17 cellular contexts compared by ENCODE assay signal in the genomic region with DNA sequence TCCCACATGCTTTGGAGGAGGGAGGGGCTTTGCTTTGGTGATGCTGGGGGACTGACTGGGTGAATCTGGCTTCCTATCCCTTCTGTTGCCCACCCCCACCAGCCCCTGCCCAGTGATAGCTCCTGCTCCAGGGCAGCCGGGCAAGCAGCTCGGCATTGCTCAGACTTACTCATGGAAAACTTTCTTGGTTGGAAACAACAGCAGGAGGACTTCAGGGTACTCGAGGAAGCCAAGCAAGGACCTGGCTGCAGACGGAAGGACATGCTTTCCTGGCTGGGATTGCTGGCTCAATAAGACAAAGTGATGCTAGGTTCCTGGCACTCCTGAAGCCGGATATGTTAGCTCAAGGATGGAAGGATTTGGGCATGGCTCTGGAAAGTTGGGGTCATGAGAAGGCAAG. TPM values are rescaled to one million over a fixed set of nuclear protein-coding genes. Genes with fewer than 3 reads are reported as not detected.
A peak's percentile ranks its signal among the peaks of the same experiment; 100 is the strongest.
DNase-seq lines count a peak whose midpoint lies in the region; ATAC-seq and TF ChIP-seq lines count a peak whose summit lies in the region.
"Had no signal": no experiment of that assay in that cellular context is flagged by ENCODE, and none has a peak within 500 bp of the region (broad histone marks: within the 10 kb centered on the region; RNA-seq: fewer than 3 reads in every experiment).

No MANE protein-coding gene starts in this region.

- WGBS in endodermal cell (ENCODE audit: insufficient coverage in 1 of 2, insufficient read length in 1 of 2), 2 experiments: 67 to 93% methylated on average over 3 to 5 of the region's 5 CpGs

- H3K9ac ChIP-seq in endodermal cell (ENCODE audit: extremely low read depth, low read length, poor library complexity, severe bottlenecking): no peak overlapping the region
- H3K9ac ChIP-seq: BLaER1 treated with 17β-estradiol and CSF1 and Interleukin-3, amounts not matched to agents 10 nM and 100 nM had no signal

- H3K9me3 Mint-ChIP-seq in endodermal cell (no peaks in the 10 kb centered on the region), T-cell (no peaks in the 10 kb centered on the region)

- H3K27me3 ChIP-seq in ascending aorta (no peaks in the 10 kb centered on the region), endodermal cell (ENCODE audit: control insufficient read depth, insufficient read depth, low read length, poor library complexity, severe bottlenecking) (peaks cover 58% of the 10 kb centered on the region), thoracic aorta (replicated peaks; ENCODE audit: insufficient read depth) (no peaks in the 10 kb centered on the region)

- POLR2A ChIA-PET in T-cell (lab: Charles Lee): no interaction called here

- no peak for TF ChIP-seq CTCF in ascending aorta (IDR thresholded peaks at IDR 0.05)
- no peak for TF ChIP-seq CTCF in endodermal cell (conservative IDR thresholded peaks at IDR 0.05)
- no peak for TF ChIP-seq CTCF in thoracic aorta (IDR thresholded peaks at IDR 0.05)
- TF ChIP-seq CTCF in foreskin fibroblast (IDR thresholded peaks at IDR 0.05; ENCODE audit: low read depth, low read length): no peak

- intact Hi-C loops in ascending aorta (cut with DNase I) (no loop called here), posterior vena cava (cut with DNase I) (no loop called here)

- H3K27me3 Mint-ChIP-seq in endodermal cell (ENCODE audit: insufficient read depth) (peaks cover 39% of the 10 kb centered on the region), T-cell (peaks cover 14 to 37% of the 10 kb centered on the region in 2 donors)

- no peak for ATAC-seq in thoracic aorta (ENCODE audit: insufficient number of reproducible peaks, low FRiP score, low read depth)
- ATAC-seq in T-cell (replicated peaks in 1 of 4): no peak
- ATAC-seq: Panc1 had no signal

- peaks cover 14% of the 10 kb centered on the region for H3K4me1 Mint-ChIP-seq in endodermal cell
- peaks cover 11 to 18% (median 14%) of the 10 kb centered on the region in 3 donors for H3K4me1 Mint-ChIP-seq in T-cell

- H3K4me3 ChIP-seq in ascending aorta (no peak overlapping the region), endodermal cell (ENCODE audit: low read length) (no peak overlapping the region), thoracic aorta (no peak overlapping the region), foreskin fibroblast (ENCODE audit: low read depth in 1 of 2, low read length in 2 of 2) (no peak overlapping the region)
- H3K4me3 ChIP-seq: BLaER1 treated with 17β-estradiol and CSF1 and Interleukin-3, amounts not matched to agents 10 nM and 100 nM had no signal

- H3K36me3 ChIP-seq in ascending aorta (no peaks in the 10 kb centered on the region), endodermal cell (ENCODE audit: control insufficient read depth, insufficient read depth, low read length) (no peaks in the 10 kb centered on the region), thoracic aorta (no peaks in the 10 kb centered on the region)
- H3K36me3 ChIP-seq: BLaER1 treated with 17β-estradiol and CSF1 and Interleukin-3, amounts not matched to agents 10 nM and 100 nM had no signal

- H3K27ac Mint-ChIP-seq in endodermal cell: no peak overlapping the region
- H3K27ac Mint-ChIP-seq in T-cell: no peak overlapping the region

- no peak overlapping the region for H3K4me3 Mint-ChIP-seq in endodermal cell
- H3K4me3 Mint-ChIP-seq in T-cell: no peak overlapping the region

- CTCF ChIA-PET in T-cell (lab: Charles Lee): interaction anchor here in 1 of 2 donors (0.6 kb wide), 1 partner anchor 8 kb away, joined by 3 read pairs; no protein-coding TSS in a partner anchor

- no peaks in the 10 kb centered on the region for H3K9me3 ChIP-seq in ascending aorta
- no peaks in the 10 kb centered on the region for H3K9me3 ChIP-seq in endodermal cell (ENCODE audit: control insufficient read depth, low read length)
- H3K9me3 ChIP-seq in thoracic aorta: no peaks in the 10 kb centered on the region
- H3K9me3 ChIP-seq: BLaER1 treated with 17β-estradiol and CSF1 and Interleukin-3, amounts not matched to agents 10 nM and 100 nM had no signal

- peak overlapping the region; percentile 35 to 69 for H3K27ac ChIP-seq in ascending aorta
- H3K27ac ChIP-seq in endodermal cell (ENCODE audit: low read depth, low read length): no peak overlapping the region
- peak overlapping the region; percentile 77 to 80 for H3K27ac ChIP-seq in thoracic aorta
- H3K27ac ChIP-seq: BLaER1 treated with 17β-estradiol and CSF1 and Interleukin-3, amounts not matched to agents 10 nM and 100 nM had no signal

- H3K4me1 ChIP-seq in ascending aorta (peaks cover 10 to 31% of the 10 kb centered on the region in 2 donors), endodermal cell (ENCODE audit: control insufficient read depth, insufficient read depth, low read length) (peaks cover 4% of the 10 kb centered on the region), thoracic aorta (ENCODE audit: control insufficient read depth in 1 of 2, low read depth in 2 of 2) (peaks cover 22 to 76% of the 10 kb centered on the region in 2 donors)

- no peaks in the 10 kb centered on the region for H3K36me3 Mint-ChIP-seq in endodermal cell (ENCODE audit: low read depth)
- no peaks in the 10 kb centered on the region for H3K36me3 Mint-ChIP-seq in T-cell

- DNase-seq in ascending aorta (ENCODE audit: low spot score in 2 of 2) (no peak), endodermal cell (peak; percentile 48), posterior vena cava (ENCODE audit: low spot score) (peak; percentile 46), thoracic aorta (ENCODE audit: low spot score) (no peak), foreskin fibroblast (no peak), T-cell (no peak)
- no peak for DNase-seq in activated CD4-positive, alpha-beta T cell treated with anti-CD3 and anti-CD28 coated beads for 4 hours
- DNase-seq: Kasumi-1, MM.1S, NCI-H1092 treated with DMSO at 0.1 percent for 48 hours, NCI-H146, NCI-H2081, NCI-H446 treated with DMSO at 0.1 percent for 48 hours, NCI-H69, Right ventricle myocardium superior had no signal

RNA-seq across cellular contexts. Expression of gene SPEG, which starts 3.0 kb away (rescaled TPM):
- total RNA-seq in ascending aorta (390 TPM), endodermal cell (10 to 100 TPM; 23.1 to 29.8 TPM), posterior vena cava (100 to 1,000 TPM; 175 to 217 TPM), thoracic aorta (100 to 1,000 TPM; 426 to 455 TPM), T-cell (10 to 100 TPM; 13.8 to 23.9 (median 18.9) TPM)
- polyA plus RNA-seq in endodermal cell (2013, experiment 1 of 2): 42.6 TPM
- 38.8 TPM for polyA plus RNA-seq in endodermal cell (2013, experiment 2 of 2)

RNA-seq across cellular contexts. Expression of gene DES, which starts 19.5 kb away (rescaled TPM):
- total RNA-seq in ascending aorta (182 TPM), endodermal cell (1 to 10 TPM; 1.1 to 3.5 TPM), posterior vena cava (1,000 to 10,000 TPM; 6,561 to 7,652 TPM), thoracic aorta (100 to 1,000 TPM; 146 to 302 TPM), T-cell (1 to 10 TPM in 2 of 5 donors, under 1 TPM in 1, not detected in 2; 0.98 to 1.3 (median 1.3) TPM)
- 0.96 TPM for polyA plus RNA-seq in endodermal cell (2013, experiment 1 of 2)
- 0.99 TPM for polyA plus RNA-seq in endodermal cell (2013, experiment 2 of 2)

RNA-seq across cellular contexts. Expression of gene DNPEP, which starts 50.0 kb away (rescaled TPM):
- total RNA-seq in ascending aorta: 113 TPM
- 10 to 100 TPM; 54.6 to 76.1 TPM for total RNA-seq in endodermal cell
- 48.9 TPM for polyA plus RNA-seq in endodermal cell (2013, experiment 1 of 2)
- 41.6 TPM for polyA plus RNA-seq in endodermal cell (2013, experiment 2 of 2)
- 10 to 100 TPM; 41.9 to 44.0 TPM for total RNA-seq in posterior vena cava
- total RNA-seq in thoracic aorta: 10 to 100 TPM; 42.7 to 51.2 TPM
- total RNA-seq in T-cell: 10 to 100 TPM; 73.5 to 88.8 (median 85.4) TPM

Comparison
In these comparisons a context has a peak if more than half of its experiments do, and no peak if none do; other contexts are left out.
1. DNase-seq: peak in endodermal cell (single experiment) and posterior vena cava (single experiment); none in ascending aorta (0 of 2), thoracic aorta (single experiment), foreskin fibroblast (0 of 2), activated CD4-positive, alpha-beta T cell treated with anti-CD3 and anti-CD28 coated beads for 4 hours (0 of 2) and T-cell (0 of 34).
2. RNA of gene SPEG, which starts 3.0 kb away (total RNA-seq): 426 to 455 TPM in thoracic aorta, 390 TPM in ascending aorta (single experiment) and 175 to 217 TPM in posterior vena cava; 23.1 to 29.8 TPM in endodermal cell and 13.8 to 23.9 TPM in T-cell; every median in the first group is over 4 times any median in the second.
3. RNA of gene DES, which starts 19.5 kb away (total RNA-seq): 6,561 to 7,652 TPM in posterior vena cava, 146 to 302 TPM in thoracic aorta and 182 TPM in ascending aorta (single experiment); 1.1 to 3.5 TPM in endodermal cell and 0.98 to 1.3 TPM in T-cell; every median in the first group is over 10 times any median in the second.